ENCODE assay signal across 1 cellular context in genomic region chr16:69186642-69187386, GRCh38.
TF ChIP-seq lines count a peak whose summit lies in the region.

SNTB2 (plus strand) TSS chr16:69187164; CDS start chr16:69187167, 3 bp downstream.

TF ChIP-seq in GM12878, 131 proteins besides CTCF, POLR2A, EP300 and RAD21 (continued from another document and continues in another):
- TF ChIP-seq CEBPZ (IDR thresholded peaks at IDR 0.05; ENCODE audit: low read depth, low read length) (no peak), GABPA (IDR thresholded peaks at IDR 0.05; ENCODE audit: low read depth) (no peak; the same call in 1 of the 2 replicates), E4F1 (IDR thresholded peaks at IDR 0.05; ENCODE audit: borderline replicate concordance, partially characterized antibody) (peak; percentile 60), KLF5 (IDR thresholded peaks at IDR 0.05; ENCODE audit: partially characterized antibody) (no peak), TAF1 (IDR thresholded peaks at IDR 0.05; ENCODE audit: borderline replicate concordance, low read depth, low read length) (peak; percentile 66; the same call in 1 of the 2 replicates), MYC (IDR thresholded peaks at IDR 0.05; ENCODE audit: insufficient read depth, insufficient read length, insufficient replicate concordance, low read length, severe bottlenecking) (no peak), ZNF207 (IDR thresholded peaks at IDR 0.05; ENCODE audit: borderline replicate concordance) (peak; percentile 92), ZBTB11 (CRISPR knock-in tag; IDR thresholded peaks at IDR 0.05) (no peak), NR2C1 (IDR thresholded peaks at IDR 0.05) (no peak), CHD4 (IDR thresholded peaks at IDR 0.05) (no peak), NR2F1 (conservative IDR thresholded peaks at IDR 0.05) (peak; percentile 88), SIN3A (IDR thresholded peaks at IDR 0.05; ENCODE audit: low read depth, low read length) (0 out of 2 replicates have a peak, but pooled peaks have one; percentile 42), IRF3 (IDR thresholded peaks at IDR 0.05) (0 out of 2 replicates have a peak, but pooled peaks have one; percentile 29), NR2C2 (IDR thresholded peaks at IDR 0.05; ENCODE audit: borderline replicate concordance, control insufficient read depth, insufficient read length, low read depth) (no peak), KAT2A (conservative IDR thresholded peaks at IDR 0.05; ENCODE audit: control insufficient read depth, low read depth, low read length) (no peak), YBX1 (IDR thresholded peaks at IDR 0.05) (no peak), CUX1 (IDR thresholded peaks at IDR 0.05; ENCODE audit: insufficient replicate concordance, low read depth, low read length) (peak; percentile 65), RUNX3 (IDR thresholded peaks at IDR 0.05; ENCODE audit: low read length) (peak; percentile 100), SPI1 (IDR thresholded peaks at IDR 0.05; ENCODE audit: borderline replicate concordance, insufficient read depth, low read depth, low read length) (peak; percentile 49; the same call in 1 of the 2 replicates), POLR2AphosphoS5 (IDR thresholded peaks at IDR 0.05; ENCODE audit: low read length) (peak; percentile 43; the same call in 1 of the 2 replicates), BMI1 (IDR thresholded peaks at IDR 0.05; ENCODE audit: borderline replicate concordance) (0 out of 2 replicates have a peak, but pooled peaks have one; percentile 55), HDAC2 (IDR thresholded peaks at IDR 0.05) (no peak), EED (IDR thresholded peaks at IDR 0.05; ENCODE audit: low read depth) (peak; percentile 60; the same call in 1 of the 2 replicates), RELA (IDR thresholded peaks at IDR 0.05; ENCODE audit: borderline replicate concordance, partially characterized antibody) (peak; percentile 48), ZBED1 (IDR thresholded peaks at IDR 0.05; ENCODE audit: borderline replicate concordance) (peak; percentile 47; the same call in 1 of the 2 replicates), USF1 (IDR thresholded peaks at IDR 0.05; ENCODE audit: borderline replicate concordance, extremely low read length, insufficient read depth, low read depth, low read length) (no peak), PAX5 (IDR thresholded peaks at IDR 0.05; ENCODE audit: borderline replicate concordance, low read depth, low read length) (peak; percentile 80), SP1 (IDR thresholded peaks at IDR 0.05; ENCODE audit: low read depth, low read length) (peak; percentile 68), SIX5 (IDR thresholded peaks at IDR 0.05; ENCODE audit: low read depth, low read length, severe bottlenecking) (no peak), BCL11A (IDR thresholded peaks at IDR 0.05; ENCODE audit: low read depth, low read length) (peak; percentile 90), IRF4 (IDR thresholded peaks at IDR 0.05; ENCODE audit: low read depth, low read length) (peak; percentile 89), ZNF687 (IDR thresholded peaks at IDR 0.05) (no peak; the same call in 1 of the 2 replicates), TBL1XR1 (IDR thresholded peaks at IDR 0.05; ENCODE audit: low read depth, low read length) (peak; percentile 10; the same call in 1 of the 2 replicates), CBX3 (IDR thresholded peaks at IDR 0.05; ENCODE audit: borderline replicate concordance, low read depth) (no peak), HSF1 (IDR thresholded peaks at IDR 0.05; ENCODE audit: low read depth, low read length) (no peak)
